ENCODE assay signal across 16 cellular contexts in the genomic region with DNA sequence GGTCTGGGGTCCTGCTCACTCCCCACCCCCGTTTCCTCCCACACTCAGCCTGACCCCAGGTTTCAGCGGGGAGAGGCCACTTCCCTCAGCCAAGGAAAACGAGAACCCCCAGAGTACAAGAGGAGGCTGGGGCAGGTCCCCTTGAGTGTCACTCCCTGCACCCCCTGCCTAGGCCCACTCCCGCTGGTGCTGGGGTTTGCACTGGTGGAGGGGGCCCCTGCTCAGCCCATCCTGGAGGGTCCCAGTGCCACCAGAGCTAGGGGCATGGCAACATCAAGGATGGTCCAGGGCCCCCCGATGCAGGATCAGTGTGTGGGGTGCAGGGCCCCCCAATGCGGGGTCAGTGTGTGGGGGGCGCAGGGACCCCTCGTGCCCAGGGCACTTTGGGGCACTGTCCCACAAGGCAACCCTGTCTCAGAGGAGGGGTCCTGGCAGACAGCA.
DNase-seq lines count a peak whose midpoint lies in the region; ATAC-seq and TF ChIP-seq lines count a peak whose summit lies in the region.
"Had no signal": no experiment of that assay in that cellular context is flagged by ENCODE, and none has a peak within 500 bp of the region (broad histone marks: within the 10 kb centered on the region; RNA-seq: fewer than 3 reads in every experiment).

No MANE protein-coding gene starts in this region.

- CTCF ChIA-PET in CD4-positive, alpha-beta T cell (lab: Charles Lee): interaction anchor here (0.6 to 2.0 kb wide), 8 partner anchors 10 to 85 kb away, joined by 3 to 6 read pairs (median 4); no protein-coding TSS in a partner anchor

- H3K4me1 ChIP-seq in left lung (no peaks in the 10 kb centered on the region), neural progenitor cell (no peaks in the 10 kb centered on the region)
- H3K4me1 ChIP-seq: BLaER1, Caco-2 had no signal

- no peak overlapping the region for H2AFZ ChIP-seq in neural progenitor cell (replicated peaks)

- H3K27me3 ChIP-seq in left lung (no peaks in the 10 kb centered on the region), neural progenitor cell (no peaks in the 10 kb centered on the region)
- H3K27me3 ChIP-seq in CD4-positive, alpha-beta T cell (ENCODE audit: control insufficient read depth, insufficient read depth, low read length): no peaks in the 10 kb centered on the region
- H3K27me3 ChIP-seq: BLaER1, neutrophil had no signal

- no peaks in the 10 kb centered on the region for H3K27me3 Mint-ChIP-seq in activated naive CD8-positive, alpha-beta T cell treated with anti-CD3 and anti-CD28 coated beads, Interleukin-2, amount 50 U/mL, for 24 hours
- H3K27me3 Mint-ChIP-seq in activated naive CD8-positive, alpha-beta T cell treated with anti-CD3 and anti-CD28 coated beads for 36 hours: no peaks in the 10 kb centered on the region
- no peaks in the 10 kb centered on the region for H3K27me3 Mint-ChIP-seq in activated T-helper 17 cell treated with anti-CD3 and anti-CD28 coated beads, Interleukin-2, amount 50 U/mL, for 72 hours
- H3K27me3 Mint-ChIP-seq in neural progenitor cell (ENCODE audit: insufficient read depth, low read depth): no peaks in the 10 kb centered on the region
- no peaks in the 10 kb centered on the region for H3K27me3 Mint-ChIP-seq in CD4-positive, alpha-beta T cell
- H3K27me3 Mint-ChIP-seq: activated CD4-positive, alpha-beta T cell treated with anti-CD3 and anti-CD28 coated beads, Interleukin-2, amount 10 ng/mL, durations not matched to agents 7 days and 5 days; dendritic cell treated with granulocyte-macrophage colony-stimulating factor and Interleukin-4, amounts not matched to agents 40 ng/mL and 50 ng/mL, for 4 days had no signal

- peaks cover 8% of the 10 kb centered on the region for H3F3A ChIP-seq in neural progenitor cell (ENCODE audit: low read depth)

- DNase-seq in activated naive CD8-positive, alpha-beta T cell treated with anti-CD3 and anti-CD28 coated beads, Interleukin-2, amount 50 U/mL, for 24 hours: no peak
- DNase-seq in activated naive CD8-positive, alpha-beta T cell treated with anti-CD3 and anti-CD28 coated beads for 36 hours: no peak
- no peak for DNase-seq in left lung
- DNase-seq in sciatic nerve (ENCODE audit: low spot score): no peak
- DNase-seq in H4 (ENCODE audit: low spot score): no peak
- no peak for DNase-seq in neural progenitor cell (ENCODE audit: low spot score)
- DNase-seq in CD4-positive, alpha-beta T cell: no peak
- DNase-seq: DMS79 treated with DMSO at 0.1 percent for 48 hours, NCI-H1436 treated with DMSO at 0.1 percent for 48 hours had no signal

- peaks cover 44% of the 10 kb centered on the region for H3K79me2 ChIP-seq in neural progenitor cell (ENCODE audit: low read depth)

- no peaks in the 10 kb centered on the region for H3K9me3 ChIP-seq in left lung
- H3K9me3 ChIP-seq in neural progenitor cell (ENCODE audit: low read depth): no peaks in the 10 kb centered on the region
- no peaks in the 10 kb centered on the region for H3K9me3 ChIP-seq in CD4-positive, alpha-beta T cell (ENCODE audit: control insufficient read depth, low read length)
- H3K9me3 ChIP-seq: BLaER1, Caco-2, neutrophil had no signal

- intact Hi-C loops in left lung (cut with DNase I) (no loop called here), sciatic nerve (cut with DNase I) (no loop called here)
- intact Hi-C loops in CD4-positive, alpha-beta T cell (cut with DNase I, micrococcal nuclease): loop anchor here (5.0 kb wide), 5 partner anchors 84 to 439 kb away; partner anchors contain the start of genes SBDS (in 1 of the 2) and TYW1 (in 1 of the 2)

- no peak overlapping the region for H3K9ac ChIP-seq in neural progenitor cell
- H3K9ac ChIP-seq: BLaER1 had no signal

- TF ChIP-seq CTCF in left lung (IDR thresholded peaks at IDR 0.05): no peak
- no peak for TF ChIP-seq CTCF in neural progenitor cell (IDR thresholded peaks at IDR 0.05)
- no peak for TF ChIP-seq CTCF in CD4-positive, alpha-beta T cell (IDR thresholded peaks at IDR 0.05)

- H3K4me2 ChIP-seq in neural progenitor cell: no peak overlapping the region
- H3K4me2 ChIP-seq: BLaER1 had no signal

- peaks cover 11% of the 10 kb centered on the region for H3K36me3 Mint-ChIP-seq in activated naive CD8-positive, alpha-beta T cell treated with anti-CD3 and anti-CD28 coated beads, Interleukin-2, amount 50 U/mL, for 24 hours (ENCODE audit: low read depth)
- peaks cover 2% of the 10 kb centered on the region for H3K36me3 Mint-ChIP-seq in activated naive CD8-positive, alpha-beta T cell treated with anti-CD3 and anti-CD28 coated beads for 36 hours
- peaks cover 61% of the 10 kb centered on the region for H3K36me3 Mint-ChIP-seq in activated T-helper 17 cell treated with anti-CD3 and anti-CD28 coated beads, Interleukin-2, amount 50 U/mL, for 72 hours (ENCODE audit: low read depth)
- peaks cover 19% of the 10 kb centered on the region for H3K36me3 Mint-ChIP-seq in neural progenitor cell
- peaks cover 40% of the 10 kb centered on the region for H3K36me3 Mint-ChIP-seq in CD4-positive, alpha-beta T cell (ENCODE audit: low read depth)

- H3K4me1 Mint-ChIP-seq in activated naive CD8-positive, alpha-beta T cell treated with anti-CD3 and anti-CD28 coated beads, Interleukin-2, amount 50 U/mL, for 24 hours: no peaks in the 10 kb centered on the region
- peaks cover 2% of the 10 kb centered on the region for H3K4me1 Mint-ChIP-seq in activated naive CD8-positive, alpha-beta T cell treated with anti-CD3 and anti-CD28 coated beads for 36 hours
- H3K4me1 Mint-ChIP-seq in activated T-helper 17 cell treated with anti-CD3 and anti-CD28 coated beads, Interleukin-2, amount 50 U/mL, for 72 hours: no peaks in the 10 kb centered on the region
- no peaks in the 10 kb centered on the region for H3K4me1 Mint-ChIP-seq in neural progenitor cell
- peaks cover 4% of the 10 kb centered on the region for H3K4me1 Mint-ChIP-seq in CD4-positive, alpha-beta T cell (ENCODE audit: low read depth)

- H3K9me3 Mint-ChIP-seq in activated naive CD8-positive, alpha-beta T cell treated with anti-CD3 and anti-CD28 coated beads, Interleukin-2, amount 50 U/mL, for 24 hours: no peaks in the 10 kb centered on the region
- no peaks in the 10 kb centered on the region for H3K9me3 Mint-ChIP-seq in activated naive CD8-positive, alpha-beta T cell treated with anti-CD3 and anti-CD28 coated beads for 36 hours
- H3K9me3 Mint-ChIP-seq in activated T-helper 17 cell treated with anti-CD3 and anti-CD28 coated beads, Interleukin-2, amount 50 U/mL, for 72 hours: no peaks in the 10 kb centered on the region
- H3K9me3 Mint-ChIP-seq in neural progenitor cell: no peaks in the 10 kb centered on the region
- H3K9me3 Mint-ChIP-seq in CD4-positive, alpha-beta T cell: no peaks in the 10 kb centered on the region
- H3K9me3 Mint-ChIP-seq: activated CD4-positive, alpha-beta T cell treated with anti-CD3 and anti-CD28 coated beads, Interleukin-2, amount 10 ng/mL, durations not matched to agents 7 days and 5 days; dendritic cell treated with granulocyte-macrophage colony-stimulating factor and Interleukin-4, amounts not matched to agents 40 ng/mL and 50 ng/mL, for 4 days had no signal

- no peak overlapping the region for H3K27ac ChIP-seq in left lung
- H3K27ac ChIP-seq in neural progenitor cell: no peak overlapping the region
- no peak overlapping the region for H3K27ac ChIP-seq in CD4-positive, alpha-beta T cell (ENCODE audit: low read depth, low read length)
- H3K27ac ChIP-seq: BLaER1, HL-60, neutrophil had no signal

- H4K20me1 ChIP-seq in neural progenitor cell (ENCODE audit: low read depth): peaks cover 48% of the 10 kb centered on the region

- H3K4me3 ChIP-seq in left lung (no peak overlapping the region), neural progenitor cell (no peak overlapping the region)
- H3K4me3 ChIP-seq: BLaER1 had no signal

- H3K4me3 Mint-ChIP-seq in activated naive CD8-positive, alpha-beta T cell treated with anti-CD3 and anti-CD28 coated beads, Interleukin-2, amount 50 U/mL, for 24 hours: no peak overlapping the region
- no peak overlapping the region for H3K4me3 Mint-ChIP-seq in activated naive CD8-positive, alpha-beta T cell treated with anti-CD3 and anti-CD28 coated beads for 36 hours
- H3K4me3 Mint-ChIP-seq in activated T-helper 17 cell treated with anti-CD3 and anti-CD28 coated beads, Interleukin-2, amount 50 U/mL, for 72 hours: no peak overlapping the region
- H3K4me3 Mint-ChIP-seq in neural progenitor cell: no peak overlapping the region
- no peak overlapping the region for H3K4me3 Mint-ChIP-seq in CD4-positive, alpha-beta T cell
- H3K4me3 Mint-ChIP-seq: activated CD4-positive, alpha-beta T cell treated with anti-CD3 and anti-CD28 coated beads, Interleukin-2, amount 10 ng/mL, durations not matched to agents 7 days and 5 days; dendritic cell treated with granulocyte-macrophage colony-stimulating factor and Interleukin-4, amounts not matched to agents 40 ng/mL and 50 ng/mL, for 4 days had no signal

- POLR2A ChIA-PET in CD4-positive, alpha-beta T cell (lab: Charles Lee): interaction anchor here (1.0 to 1.4 kb wide), 3 partner anchors 96 to 286 kb away, joined by 3 to 4 read pairs (median 4); no protein-coding TSS in a partner anchor

- peaks cover 0 to 68% of the 10 kb centered on the region in 2 donors for H3K36me3 ChIP-seq in left lung
- peaks cover 3% of the 10 kb centered on the region for H3K36me3 ChIP-seq in neural progenitor cell

- H3K27ac Mint-ChIP-seq in activated naive CD8-positive, alpha-beta T cell treated with anti-CD3 and anti-CD28 coated beads, Interleukin-2, amount 50 U/mL, for 24 hours: no peak overlapping the region
- H3K27ac Mint-ChIP-seq in activated naive CD8-positive, alpha-beta T cell treated with anti-CD3 and anti-CD28 coated beads for 36 hours: no peak overlapping the region
- no peak overlapping the region for H3K27ac Mint-ChIP-seq in activated T-helper 17 cell treated with anti-CD3 and anti-CD28 coated beads, Interleukin-2, amount 50 U/mL, for 72 hours
- no peak overlapping the region for H3K27ac Mint-ChIP-seq in neural progenitor cell
- H3K27ac Mint-ChIP-seq in CD4-positive, alpha-beta T cell: no peak overlapping the region
- H3K27ac Mint-ChIP-seq: activated CD4-positive, alpha-beta T cell treated with anti-CD3 and anti-CD28 coated beads, Interleukin-2, amount 10 ng/mL, durations not matched to agents 7 days and 5 days; dendritic cell treated with granulocyte-macrophage colony-stimulating factor and Interleukin-4, amounts not matched to agents 40 ng/mL and 50 ng/mL, for 4 days had no signal

- ATAC-seq in activated naive CD8-positive, alpha-beta T cell treated with anti-CD3 and anti-CD28 coated beads, Interleukin-2, amount 50 U/mL, for 24 hours: peak; percentile 11
- peak; percentile 21 for ATAC-seq in activated T-helper 17 cell treated with anti-CD3 and anti-CD28 coated beads, Interleukin-2, amount 50 U/mL, for 72 hours (replicated peaks)
- ATAC-seq in left lung: peak; percentile 4
- ATAC-seq in sciatic nerve: peak; percentile 13
- no peak for ATAC-seq in CD4-positive, alpha-beta T cell (ENCODE audit: poor library complexity)

Comparison
In these comparisons a context has a peak if more than half of its experiments do, and no peak if none do; other contexts are left out.
1. intact Hi-C loops: an anchor here in CD4-positive, alpha-beta T cell (5.0 kb wide); none called in left lung and sciatic nerve.